ENCODE assay signal across 10 cellular contexts in the genomic region with DNA sequence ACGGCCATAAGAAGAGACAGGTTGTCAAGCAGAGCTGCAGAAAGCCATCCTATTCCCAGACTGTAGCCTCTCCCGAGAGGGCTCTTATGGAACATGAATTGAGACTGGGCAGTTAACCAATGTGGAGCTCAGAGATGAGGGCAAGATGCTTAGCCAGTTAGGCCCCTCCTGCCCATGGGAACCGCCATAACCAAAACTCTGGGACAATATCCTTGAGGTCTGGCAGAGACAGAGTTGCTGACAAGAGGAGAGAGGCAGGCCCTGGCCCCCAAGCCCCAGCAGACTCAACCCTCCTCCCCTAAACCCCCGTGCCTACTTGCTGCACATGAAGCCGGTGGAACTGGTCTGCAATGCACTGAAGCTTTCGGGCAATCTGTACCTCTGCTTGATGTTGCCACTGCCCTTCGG. TPM values are rescaled to one million over a fixed set of nuclear protein-coding genes. Genes with fewer than 3 reads are reported as not detected.
DNase-seq lines count a peak whose midpoint lies in the region; ATAC-seq and TF ChIP-seq lines count a peak whose summit lies in the region.
"Had no signal": no experiment of that assay in that cellular context is flagged by ENCODE, and none has a peak within 500 bp of the region (broad histone marks: within the 10 kb centered on the region; RNA-seq: fewer than 3 reads in every experiment).

No MANE protein-coding gene starts in this region.

- CTCF ChIA-PET in CD4-positive, alpha-beta T cell (lab: Charles Lee): interaction anchor here (0.7 to 5.3 kb wide), 7 partner anchors 8 to 66 kb away, joined by 4 to 67 read pairs (median 7); a partner anchor contains a TSS

- H3K27me3 ChIP-seq in ascending aorta: no peaks in the 10 kb centered on the region
- no peaks in the 10 kb centered on the region for H3K27me3 ChIP-seq in lung (ENCODE audit: control insufficient read depth, insufficient read depth)
- H3K27me3 ChIP-seq in CD4-positive, alpha-beta T cell (ENCODE audit: control insufficient read depth, insufficient read depth, low read length): no peaks in the 10 kb centered on the region

- no peaks in the 10 kb centered on the region for H3K9me3 ChIP-seq in ascending aorta
- H3K9me3 ChIP-seq in lung (ENCODE audit: control insufficient read depth in 2 of 2, insufficient read depth in 1 of 2, low read length in 1 of 2): no peaks in the 10 kb centered on the region
- H3K9me3 ChIP-seq in CD4-positive, alpha-beta T cell (ENCODE audit: control insufficient read depth, low read length): no peaks in the 10 kb centered on the region

- no peak for ATAC-seq in lung (ENCODE audit: insufficient read depth, low FRiP score)
- no peak for ATAC-seq in HG03175 (IDR thresholded peaks at IDR 0.05; ENCODE audit: unreplicated experiment)
- ATAC-seq in CD4-positive, alpha-beta T cell (ENCODE audit: poor library complexity): no peak
- ATAC-seq: natural killer cell; stimulated activated naive CD8-positive, alpha-beta T cell treated with anti-CD3 and anti-CD28 coated beads, Interleukin-15, Interleukin-2, amounts not matched to agents 100 U/mL and 50 U/mL, for 24 hours had no signal

- peaks cover 17% of the 10 kb centered on the region for H3K36me3 Mint-ChIP-seq in type B pancreatic cell
- no peaks in the 10 kb centered on the region for H3K36me3 Mint-ChIP-seq in CD4-positive, alpha-beta T cell (ENCODE audit: low read depth)
- H3K36me3 Mint-ChIP-seq: natural killer cell had no signal

- DNase-seq in NCI-H510A treated with DMSO at 0.1 percent for 48 hours (lab: John Stamatoyannopoulos, UW) (peak; percentile 90), NCI-H510A (lab: John Stamatoyannopoulos, UW) (no peak), ascending aorta (ENCODE audit: low spot score in 2 of 2) (no peak), lung (ENCODE audit: low spot score) (no peak), type B pancreatic cell (ENCODE audit: extremely low spot score, unreplicated experiment) (no peak), AG08396 (ENCODE audit: low spot score) (no peak)
- DNase-seq in CD4-positive, alpha-beta T cell: no peak
- DNase-seq: natural killer cell; stimulated activated naive CD8-positive, alpha-beta T cell treated with anti-CD3 and anti-CD28 coated beads, Interleukin-15, Interleukin-2, amounts not matched to agents 100 U/mL and 50 U/mL, for 24 hours had no signal

- no peak for TF ChIP-seq CTCF in ascending aorta (IDR thresholded peaks at IDR 0.05)
- TF ChIP-seq CTCF in lung (IDR thresholded peaks at IDR 0.05; ENCODE audit: control extremely low read depth, extremely low read depth): no peak
- TF ChIP-seq CTCF in type B pancreatic cell (conservative IDR thresholded peaks at IDR 0.05): no peak
- TF ChIP-seq CTCF in CD4-positive, alpha-beta T cell (IDR thresholded peaks at IDR 0.05): no peak

- H3K36me3 ChIP-seq in ascending aorta: no peaks in the 10 kb centered on the region
- peaks cover 0 to 2% of the 10 kb centered on the region in 2 donors for H3K36me3 ChIP-seq in lung (ENCODE audit: control insufficient read depth in 2 of 2, insufficient read depth in 2 of 2, low read length in 2 of 2)

- intact Hi-C loops in ascending aorta (cut with DNase I): loop anchor here (1.0 to 10.0 kb wide), 7 partner anchors 23 to 341 kb away; a partner anchor contains a TSS
- intact Hi-C loops in CD4-positive, alpha-beta T cell (cut with DNase I, micrococcal nuclease): no loop called here

- H3K4me3 ChIP-seq in ascending aorta: peak overlapping the region in 1 of 2 donors; percentile 27
- no peak overlapping the region for H3K4me3 ChIP-seq in lung

- 61 to 78% methylated on average over 7 of the region's 7 CpGs for WGBS in lung, 2 donors

- H3K4me1 ChIP-seq in ascending aorta: peaks cover 39 to 81% of the 10 kb centered on the region in 2 donors
- H3K4me1 ChIP-seq in lung (ENCODE audit: control insufficient read depth in 2 of 2, insufficient read depth in 2 of 2, low read length in 2 of 2): peaks cover 11 to 63% of the 10 kb centered on the region in 2 donors

- H3K27me3 Mint-ChIP-seq in type B pancreatic cell: no peaks in the 10 kb centered on the region
- no peaks in the 10 kb centered on the region for H3K27me3 Mint-ChIP-seq in CD4-positive, alpha-beta T cell

- POLR2A ChIA-PET in CD4-positive, alpha-beta T cell (lab: Charles Lee): interaction anchor here (1.2 to 6.8 kb wide), 2 partner anchors 56 to 57 kb away, joined by 3 to 53 read pairs; a partner anchor contains a TSS

- peak overlapping the region; percentile 99 for H3K27ac Mint-ChIP-seq in type B pancreatic cell
- no peak overlapping the region for H3K27ac Mint-ChIP-seq in CD4-positive, alpha-beta T cell

- H3K9me3 Mint-ChIP-seq in type B pancreatic cell: no peaks in the 10 kb centered on the region
- H3K9me3 Mint-ChIP-seq in CD4-positive, alpha-beta T cell: no peaks in the 10 kb centered on the region
- H3K9me3 Mint-ChIP-seq: natural killer cell had no signal

- H3K4me1 Mint-ChIP-seq in type B pancreatic cell (ENCODE audit: unreplicated experiment): peaks cover 73% of the 10 kb centered on the region
- peaks cover 70% of the 10 kb centered on the region for H3K4me1 Mint-ChIP-seq in CD4-positive, alpha-beta T cell (ENCODE audit: low read depth)

- peak overlapping the region; percentile 92 for H3K27ac ChIP-seq in ascending aorta
- H3K27ac ChIP-seq in lung (ENCODE audit: low read depth in 1 of 2, low read length in 1 of 2): peak overlapping the region; percentile 87 to 88
- no peak overlapping the region for H3K27ac ChIP-seq in CD4-positive, alpha-beta T cell (ENCODE audit: low read depth, low read length)

- H3K4me3 Mint-ChIP-seq in type B pancreatic cell: peak overlapping the region; percentile 83
- no peak overlapping the region for H3K4me3 Mint-ChIP-seq in CD4-positive, alpha-beta T cell
- H3K4me3 Mint-ChIP-seq: natural killer cell had no signal

RNA-seq across cellular contexts. Expression of a gene that starts 4.8 kb away (rescaled TPM):
- total RNA-seq in ascending aorta: 2.2 TPM
- total RNA-seq in lung: 10 to 100 TPM; 11.5 to 42.5 TPM
- polyA plus RNA-seq in lung: 10 to 100 TPM in 1 of 2 donors, 1 to 10 TPM in 1; 8.8 to 10.8 TPM
- 60.9 and 112 TPM in 2 replicates for total RNA-seq in type B pancreatic cell (ENCODE audit: low replicate concordance)
- total RNA-seq in CD4-positive, alpha-beta T cell: 10 to 100 TPM; 13.5 to 13.9 TPM

RNA-seq across cellular contexts. Expression of a gene that starts 57.0 kb away (rescaled TPM):
- total RNA-seq in ascending aorta: not detected
- total RNA-seq in lung: 1 to 10 TPM; 1.8 to 8.0 TPM
- 1 to 10 TPM; 1.1 to 2.3 TPM for polyA plus RNA-seq in lung
- 21.8 and 69.5 TPM in 2 replicates for total RNA-seq in type B pancreatic cell (ENCODE audit: low replicate concordance)
- 1 to 10 TPM; 1.4 to 2.4 TPM for total RNA-seq in CD4-positive, alpha-beta T cell
